In genomic region chr1:104468282-104468681, GRCh38 we compare ENCODE assay signal across 16 cellular contexts.
A peak's percentile ranks its signal among the peaks of the same experiment; 100 is the strongest.
DNase-seq lines count a peak whose midpoint lies in the region; ATAC-seq and TF ChIP-seq lines count a peak whose summit lies in the region.
"Had no signal": no experiment of that assay in that cellular context is flagged by ENCODE, and none has a peak within 500 bp of the region (broad histone marks: within the 10 kb centered on the region; RNA-seq: fewer than 3 reads in every experiment).

No MANE protein-coding gene starts in this region.

- CTCF ChIA-PET in activated B cell treated with CpG ODN at 0.5 μM for 24 hours (lab: Charles Lee) (no interaction called here), mammary epithelial cell (lab: Charles Lee; ENCODE audit: low non-redundant PET) (no interaction called here)

- peak; percentile 37 for ATAC-seq in GM19043 (IDR thresholded peaks at IDR 0.05; ENCODE audit: low read depth, unreplicated experiment)
- ATAC-seq in HG02678 (IDR thresholded peaks at IDR 0.05; ENCODE audit: unreplicated experiment), result peak; percentile 67
- ATAC-seq in activated B cell treated with CpG ODN at 0.5 μM for 24 hours (ENCODE audit: low read depth), result no peak

- peaks cover 4% of the 10 kb centered on the region for H3K4me1 Mint-ChIP-seq in activated B cell treated with CpG ODN at 0.5 μM for 24 hours
- H3K4me1 Mint-ChIP-seq: activated naive CD4-positive, alpha-beta T cell treated with anti-CD3 and anti-CD28 coated beads, Interleukin-2, amount 50 U/mL, for 24 hours; neural crest cell had no signal

- BruUV-seq in mammary epithelial cell (replicated peaks; lab: Mats Ljungman, UMichigan), result no TSS peak

- H3K27me3 Mint-ChIP-seq in activated B cell treated with CpG ODN at 0.5 μM for 24 hours, result no peaks in the 10 kb centered on the region
- H3K27me3 Mint-ChIP-seq: activated CD8-positive, alpha-beta memory T cell treated with anti-CD3 and anti-CD28 coated beads, Interleukin-2, amount 10 ng/mL, durations not matched to agents 7 days and 5 days; activated naive CD4-positive, alpha-beta T cell treated with anti-CD3 and anti-CD28 coated beads, Interleukin-2, amount 50 U/mL, for 24 hours had no signal

- dilution Hi-C loops in mammary epithelial cell (cut with HindIII; ENCODE audit: low sequenced_read_pairs), result no loop called here

- peaks cover 0 to 4% of the 10 kb centered on the region in 2 donors for H3K9me3 ChIP-seq in transverse colon
- no peaks in the 10 kb centered on the region for H3K9me3 ChIP-seq in mammary epithelial cell (replicated peaks; ENCODE audit: insufficient read depth, low read length)

- intact Hi-C loops in activated B cell treated with CpG ODN at 0.5 μM for 24 hours (cut with micrococcal nuclease) (no loop called here), transverse colon (cut with DNase I; ENCODE audit: low total_unique reads) (no loop called here), mammary epithelial cell (cut with micrococcal nuclease) (no loop called here)

- no peak for TF ChIP-seq POLR2A in transverse colon (IDR thresholded peaks at IDR 0.05)

- peaks cover 13% of the 10 kb centered on the region for H3K9me3 Mint-ChIP-seq in activated B cell treated with CpG ODN at 0.5 μM for 24 hours

- no peaks in the 10 kb centered on the region for H3K36me3 Mint-ChIP-seq in activated B cell treated with CpG ODN at 0.5 μM for 24 hours (ENCODE audit: low read depth)
- H3K36me3 Mint-ChIP-seq: activated CD8-positive, alpha-beta memory T cell treated with anti-CD3 and anti-CD28 coated beads, Interleukin-2, amount 10 ng/mL, durations not matched to agents 7 days and 5 days; activated naive CD4-positive, alpha-beta T cell treated with anti-CD3 and anti-CD28 coated beads, Interleukin-2, amount 50 U/mL, for 24 hours had no signal

- no peak for TF ChIP-seq EP300 in transverse colon (IDR thresholded peaks at IDR 0.05; ENCODE audit: low read depth)

- H3K79me2 ChIP-seq in mammary epithelial cell (ENCODE audit: insufficient read depth, low read length), result no peaks in the 10 kb centered on the region

- H3K27me3 ChIP-seq in transverse colon, result no peaks in the 10 kb centered on the region
- no peaks in the 10 kb centered on the region for H3K27me3 ChIP-seq in mammary epithelial cell (ENCODE audit: insufficient read depth, low read length)
- H3K27me3 ChIP-seq: right atrium auricular region had no signal

- H3K4me3 ChIP-seq in transverse colon (no peak overlapping the region), mammary epithelial cell (replicated peaks in 1 of 3; ENCODE audit: insufficient read depth in 1 of 3, low read depth in 2 of 3, low read length in 3 of 3) (no peak overlapping the region)
- H3K4me3 ChIP-seq: lung, right atrium auricular region had no signal

- 56 to 87% methylated on average over 2 to 4 of the region's 4 CpGs for WGBS in transverse colon (ENCODE audit: low coverage in 1 of 2), 2 donors
- WGBS in mammary epithelial cell (ENCODE audit: low coverage, missing lambda C conversion rate), result 29% methylated on average over 4 of the region's 4 CpGs

- H4K20me1 ChIP-seq in mammary epithelial cell (ENCODE audit: insufficient read depth, low read length), result no peaks in the 10 kb centered on the region

- in situ Hi-C loops in KBM-7 (cut with MboI; ENCODE audit: low pct_unique_long_range_greater_than_20kb, low sequenced_read_pairs), result no loop called here
- in situ Hi-C loops in transverse colon (cut with MboI; ENCODE audit: low pct_ligation_motif_present in 1 of 4, low pct_unique_long_range_greater_than_20kb in 1 of 4, low sequenced_read_pairs in 3 of 4), result no loop called here
- in situ Hi-C loops in mammary epithelial cell (cut with MboI; ENCODE audit: low sequenced_read_pairs in 2 of 2), result no loop called here
- in situ Hi-C loops in G401 (cut with HindIII; ENCODE audit: low sequenced_read_pairs), result no loop called here

- H3K4me1 ChIP-seq in transverse colon, result no peaks in the 10 kb centered on the region
- no peaks in the 10 kb centered on the region for H3K4me1 ChIP-seq in mammary epithelial cell (ENCODE audit: insufficient read depth, low read length)
- H3K4me1 ChIP-seq: right atrium auricular region had no signal

- no peak for TF ChIP-seq CTCF in activated B cell treated with CpG ODN at 0.5 μM for 24 hours (IDR thresholded peaks at IDR 0.05)
- no peak for TF ChIP-seq CTCF in transverse colon (IDR thresholded peaks at IDR 0.05)
- TF ChIP-seq CTCF in mammary epithelial cell (conservative IDR thresholded peaks at IDR 0.05 in 1 of 2, IDR thresholded peaks at IDR 0.05 in 1 of 2; ENCODE audit: extremely low read depth in 1 of 2, insufficient read depth in 1 of 2, low read depth in 1 of 2, low read length in 2 of 2), result no peak

- H3K36me3 ChIP-seq in transverse colon, result no peaks in the 10 kb centered on the region
- H3K36me3 ChIP-seq in mammary epithelial cell (ENCODE audit: insufficient read depth, low read length), result no peaks in the 10 kb centered on the region
- H3K36me3 ChIP-seq: right atrium auricular region had no signal

- no peak overlapping the region for H3K4me3 Mint-ChIP-seq in activated B cell treated with CpG ODN at 0.5 μM for 24 hours
- H3K4me3 Mint-ChIP-seq: activated naive CD4-positive, alpha-beta T cell treated with anti-CD3 and anti-CD28 coated beads, Interleukin-2, amount 50 U/mL, for 24 hours; neural crest cell had no signal

- no peak overlapping the region for H3K9ac ChIP-seq in mammary epithelial cell (ENCODE audit: insufficient read depth, low read length)
- H3K9ac ChIP-seq: SK-N-SH had no signal

- peak; percentile 60 for DNase-seq in KBM-7
- no peak for DNase-seq in activated B cell treated with CpG ODN at 0.5 μM for 24 hours
- no peak for DNase-seq in NCI-H2081 treated with DMSO at 0.1 percent for 48 hours (lab: John Stamatoyannopoulos, UW)
- no peak for DNase-seq in transverse colon
- no peak for DNase-seq in mammary epithelial cell
- no peak for DNase-seq in G401 (ENCODE audit: low spot score)
- DNase-seq: activated CD8-positive, alpha-beta memory T cell treated with anti-CD3 and anti-CD28 coated beads, Interleukin-2, amount 10 ng/mL, durations not matched to agents 7 days and 5 days; effector memory CD4-positive, alpha-beta T cell; SK-N-SH; stimulated activated CD4-positive, alpha-beta T cell treated with anti-CD3 and anti-CD28 coated beads, Interleukin-4, amount 100 ng/mL, for 1 hour had no signal

- H3K27ac ChIP-seq in transverse colon (no peak overlapping the region), mammary epithelial cell (ENCODE audit: insufficient read depth, low read depth, low read length) (no peak overlapping the region)
- H3K27ac ChIP-seq: right atrium auricular region had no signal

- POLR2A ChIA-PET in activated B cell treated with CpG ODN at 0.5 μM for 24 hours (lab: Charles Lee), result no interaction called here

- no peak overlapping the region for H2AFZ ChIP-seq in mammary epithelial cell (ENCODE audit: low read depth, low read length)

- H3K4me2 ChIP-seq in mammary epithelial cell (ENCODE audit: insufficient read depth, low read depth, low read length), result no peak overlapping the region
- H3K4me2 ChIP-seq: SK-N-SH had no signal

- H3K27ac Mint-ChIP-seq in activated B cell treated with CpG ODN at 0.5 μM for 24 hours, result peak overlapping the region; percentile 38
- H3K27ac Mint-ChIP-seq: activated naive CD4-positive, alpha-beta T cell treated with anti-CD3 and anti-CD28 coated beads, Interleukin-2, amount 50 U/mL, for 24 hours had no signal
